Comparison of ENCODE assay signal across 1 cellular context in the genomic region with DNA sequence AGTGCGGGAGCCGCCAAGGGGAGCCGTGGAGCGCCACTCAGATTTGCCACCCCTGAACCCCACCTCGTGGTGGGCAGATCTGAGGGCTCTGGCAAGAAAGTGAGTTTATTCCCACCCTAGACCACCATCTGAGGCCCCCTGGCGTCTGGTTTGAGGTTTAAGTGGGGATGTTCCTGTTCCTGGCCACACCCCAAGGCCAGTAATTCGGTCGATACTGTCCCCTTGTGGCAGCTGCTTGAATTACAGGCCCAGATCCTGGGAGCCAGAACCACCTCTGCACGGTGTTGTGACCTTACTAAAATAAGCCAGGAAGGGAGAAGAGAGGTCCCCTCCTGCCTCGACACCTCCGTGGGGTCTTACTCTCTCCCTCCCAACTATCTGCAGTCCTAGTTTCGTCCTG.
A peak's percentile ranks its signal among the peaks of the same experiment; 100 is the strongest.
TF ChIP-seq lines count a peak whose summit lies in the region.

No MANE protein-coding gene starts in this region.

TF ChIP-seq in GM12878, 131 proteins besides CTCF, POLR2A, EP300 and RAD21:
- TF ChIP-seq CBX5 (IDR thresholded peaks at IDR 0.05; ENCODE audit: low read depth) (peak; percentile 66; the same call in 1 of the 2 replicates), ATF7 (IDR thresholded peaks at IDR 0.05; ENCODE audit: low read depth) (no peak), YY1 (IDR thresholded peaks at IDR 0.05; ENCODE audit: low read depth, low read length) (0 out of 2 replicates have a peak, but pooled peaks have one; percentile 30)
- TF ChIP-seq, protein P1, sequence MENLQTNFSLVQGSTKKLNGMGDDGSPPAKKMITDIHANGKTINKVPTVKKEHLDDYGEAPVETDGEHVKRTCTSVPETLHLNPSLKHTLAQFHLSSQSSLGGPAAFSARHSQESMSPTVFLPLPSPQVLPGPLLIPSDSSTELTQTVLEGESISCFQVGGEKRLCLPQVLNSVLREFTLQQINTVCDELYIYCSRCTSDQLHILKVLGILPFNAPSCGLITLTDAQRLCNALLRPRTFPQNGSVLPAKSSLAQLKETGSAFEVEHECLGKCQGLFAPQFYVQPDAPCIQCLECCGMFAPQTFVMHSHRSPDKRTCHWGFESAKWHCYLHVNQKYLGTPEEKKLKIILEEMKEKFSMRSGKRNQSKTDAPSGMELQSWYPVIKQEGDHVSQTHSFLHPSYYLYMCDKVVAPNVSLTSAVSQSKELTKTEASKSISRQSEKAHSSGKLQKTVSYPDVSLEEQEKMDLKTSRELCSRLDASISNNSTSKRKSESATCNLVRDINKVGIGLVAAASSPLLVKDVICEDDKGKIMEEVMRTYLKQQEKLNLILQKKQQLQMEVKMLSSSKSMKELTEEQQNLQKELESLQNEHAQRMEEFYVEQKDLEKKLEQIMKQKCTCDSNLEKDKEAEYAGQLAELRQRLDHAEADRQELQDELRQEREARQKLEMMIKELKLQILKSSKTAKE (IDR thresholded peaks at IDR 0.05; ENCODE audit: low read depth, poor library complexity, severe bottlenecking), result no peak
